In genomic region chr11:35082322-35083180, GRCh38 we compare ENCODE assay signal across 8 cellular contexts. TPM values are rescaled to one million over a fixed set of nuclear protein-coding genes. Genes with fewer than 3 reads are reported as not detected.
DNase-seq lines count a peak whose midpoint lies in the region; ATAC-seq and TF ChIP-seq lines count a peak whose summit lies in the region.

No MANE protein-coding gene starts in this region.

- peak overlapping the region; percentile 89 for H3K14ac ChIP-seq in IMR-90 (replicated peaks; ENCODE audit: low read depth, low read length)

- DNase-seq in ELR (ENCODE audit: low read depth) (peak; percentile 96), IMR-90 (peak; percentile 83), endothelial cell (ENCODE audit: low spot score) (no peak)
- DNase-seq in activated CD4-positive, alpha-beta T cell treated with anti-CD3 and anti-CD28 coated beads for 48 hours: peak; percentile 83
- DNase-seq in stimulated activated effector memory CD8-positive, alpha-beta T cell treated with anti-CD3 and anti-CD28 coated beads, Interleukin-12 subunit alpha, Interleukin-12 subunit beta, amount 100 ng/mL, for 72 hours (ENCODE audit: low spot score in 2 of 2): peak; percentile 51 to 82

- ATAC-seq in GM21737 (IDR thresholded peaks at IDR 0.05; ENCODE audit: unreplicated experiment): peak; percentile 66
- peak; percentile 91 for ATAC-seq in IMR-90 (ENCODE audit: low read depth)
- peak; percentile 87 for ATAC-seq in stimulated activated effector memory CD8-positive, alpha-beta T cell treated with anti-CD3 and anti-CD28 coated beads, Interleukin-12 subunit alpha, Interleukin-12 subunit beta, amount 100 ng/mL, for 72 hours

- H4K5ac ChIP-seq in IMR-90 (ENCODE audit: low read depth, low read length): peak overlapping the region; percentile 83

- peak overlapping the region; percentile 96 for H3K4ac ChIP-seq in IMR-90 (ENCODE audit: low read depth, low read length)

- peak overlapping the region; percentile 98 for H3K23ac ChIP-seq in IMR-90 (ENCODE audit: low read depth, low read length)

- H3K27me3 ChIP-seq in IMR-90 (ENCODE audit: control insufficient read depth, insufficient read depth, low read length): no peaks in the 10 kb centered on the region

- H3K4me1 ChIP-seq in IMR-90 (ENCODE audit: control insufficient read depth, insufficient read depth, low read length) (peaks cover 21% of the 10 kb centered on the region), mesodermal cell (ENCODE audit: control insufficient read depth, insufficient read depth, low read length, poor library complexity, severe bottlenecking) (peaks cover 18% of the 10 kb centered on the region)

- H2BK120ac ChIP-seq in IMR-90 (ENCODE audit: low read depth, low read length): peak overlapping the region; percentile 99

- dilution Hi-C loops in IMR-90 (cut with HindIII; ENCODE audit: low sequenced_read_pairs, unreplicated experiment): no loop called here

- H4K20me1 ChIP-seq in IMR-90 (ENCODE audit: insufficient read depth, low read length): no peaks in the 10 kb centered on the region

- no peaks in the 10 kb centered on the region for H3K36me3 ChIP-seq in IMR-90 (ENCODE audit: control insufficient read depth, insufficient read depth, low read length)
- H3K36me3 ChIP-seq in mesodermal cell (ENCODE audit: control insufficient read depth, insufficient read depth, low read length): no peaks in the 10 kb centered on the region

- H3K9me1 ChIP-seq in IMR-90 (ENCODE audit: insufficient read depth, low read length): peaks cover 20% of the 10 kb centered on the region

- peak overlapping the region; percentile 3; the same call in 1 of the 2 replicates for H3K9ac ChIP-seq in IMR-90 (ENCODE audit: low read depth, low read length)

- H2BK15ac ChIP-seq in IMR-90 (ENCODE audit: low read depth, low read length): peak overlapping the region; percentile 49; the same call in 2 of the 3 replicates

- peak overlapping the region; percentile 65 for H2AK5ac ChIP-seq in IMR-90 (ENCODE audit: low read depth, low read length)

- H3K36me3 Mint-ChIP-seq in dendritic cell treated with granulocyte-macrophage colony-stimulating factor and Interleukin-4, amounts not matched to agents 40 ng/mL and 50 ng/mL, for 4 days (ENCODE audit: low read depth): no peaks in the 10 kb centered on the region
- peaks cover 12% of the 10 kb centered on the region for H3K36me3 Mint-ChIP-seq in stimulated activated effector memory CD8-positive, alpha-beta T cell treated with anti-CD3 and anti-CD28 coated beads, Interleukin-12 subunit alpha, Interleukin-12 subunit beta, amount 100 ng/mL, for 72 hours
- peaks cover 7% of the 10 kb centered on the region for H3K36me3 Mint-ChIP-seq in endothelial cell (ENCODE audit: low read depth, unreplicated experiment)

- intact Hi-C loops in IMR-90 (cut with micrococcal nuclease): loop anchor here (2.0 to 5.0 kb wide), 2 partner anchors 56 to 70 kb away; partner anchors contain the start of gene CD44
- intact Hi-C loops in dendritic cell treated with granulocyte-macrophage colony-stimulating factor and Interleukin-4, amounts not matched to agents 40 ng/mL and 50 ng/mL, for 4 days (cut with micrococcal nuclease): loop anchor here (2.0 to 10.0 kb wide), 7 partner anchors 35 to 232 kb away; partner anchors contain the start of gene CD44

- H4K8ac ChIP-seq in IMR-90 (ENCODE audit: low read depth in 2 of 2, low read length in 2 of 2): peak overlapping the region in 1 of 2 experiments; percentile 86; a peak in 2 of 4 replicates

- peak overlapping the region; percentile 59 for H2AK9ac ChIP-seq in IMR-90 (replicated peaks; ENCODE audit: low read depth, low read length, poor library complexity)

- peak overlapping the region; percentile 91 for H2BK5ac ChIP-seq in IMR-90 (ENCODE audit: low read depth, low read length, poor library complexity, severe bottlenecking)

- WGBS in IMR-90 (ENCODE audit: extremely low coverage in 2 of 2, insufficient read length in 1 of 2), 2 experiments: 66% methylated on average over 3 of the region's 15 CpGs; no CpG with 5 or more reads in 1 of the 2 experiments
- 93 to 100% methylated on average over 3 to 12 of the region's 15 CpGs for WGBS in mesodermal cell (ENCODE audit: insufficient coverage in 2 of 2), 2 experiments

- peak overlapping the region; percentile 59 for H3K56ac ChIP-seq in IMR-90 (ENCODE audit: extremely low read depth, insufficient read depth, low read length)

- peak overlapping the region; percentile 71 for H3K4me3 Mint-ChIP-seq in dendritic cell treated with granulocyte-macrophage colony-stimulating factor and Interleukin-4, amounts not matched to agents 40 ng/mL and 50 ng/mL, for 4 days
- H3K4me3 Mint-ChIP-seq in stimulated activated effector memory CD8-positive, alpha-beta T cell treated with anti-CD3 and anti-CD28 coated beads, Interleukin-12 subunit alpha, Interleukin-12 subunit beta, amount 100 ng/mL, for 72 hours: peak overlapping the region; percentile 66
- H3K4me3 Mint-ChIP-seq in endothelial cell (ENCODE audit: unreplicated experiment): no peak overlapping the region

- POLR2A ChIA-PET in IMR-90 (lab: Charles Lee; ENCODE audit: unreplicated experiment): no interaction called here

- H3K27ac Mint-ChIP-seq in dendritic cell treated with granulocyte-macrophage colony-stimulating factor and Interleukin-4, amounts not matched to agents 40 ng/mL and 50 ng/mL, for 4 days: peak overlapping the region; percentile 99
- peak overlapping the region; percentile 93 for H3K27ac Mint-ChIP-seq in stimulated activated effector memory CD8-positive, alpha-beta T cell treated with anti-CD3 and anti-CD28 coated beads, Interleukin-12 subunit alpha, Interleukin-12 subunit beta, amount 100 ng/mL, for 72 hours
- H3K27ac Mint-ChIP-seq in endothelial cell (ENCODE audit: unreplicated experiment): no peak overlapping the region

- no peaks in the 10 kb centered on the region for H3K27me3 Mint-ChIP-seq in dendritic cell treated with granulocyte-macrophage colony-stimulating factor and Interleukin-4, amounts not matched to agents 40 ng/mL and 50 ng/mL, for 4 days
- peaks cover 3% of the 10 kb centered on the region for H3K27me3 Mint-ChIP-seq in endothelial cell (ENCODE audit: unreplicated experiment)

- H3K9me3 Mint-ChIP-seq in dendritic cell treated with granulocyte-macrophage colony-stimulating factor and Interleukin-4, amounts not matched to agents 40 ng/mL and 50 ng/mL, for 4 days: no peaks in the 10 kb centered on the region
- no peaks in the 10 kb centered on the region for H3K9me3 Mint-ChIP-seq in stimulated activated effector memory CD8-positive, alpha-beta T cell treated with anti-CD3 and anti-CD28 coated beads, Interleukin-12 subunit alpha, Interleukin-12 subunit beta, amount 100 ng/mL, for 72 hours
- no peaks in the 10 kb centered on the region for H3K9me3 Mint-ChIP-seq in endothelial cell (ENCODE audit: unreplicated experiment)

- TF ChIP-seq POLR2A in IMR-90 (IDR thresholded peaks at IDR 0.05; ENCODE audit: low read depth, low read length): peak; percentile 32; the same call in 1 of the 2 replicates

- TF ChIP-seq CTCF in IMR-90 (conservative IDR thresholded peaks at IDR 0.05; ENCODE audit: low read depth, low read length) (no peak), endothelial cell (IDR thresholded peaks at IDR 0.05; ENCODE audit: unreplicated experiment) (no peak)

- H3K27ac ChIP-seq in IMR-90 (ENCODE audit: insufficient read depth, low read length): peak overlapping the region; percentile 60
- peak overlapping the region; percentile 77 for H3K27ac ChIP-seq in mesodermal cell (ENCODE audit: low read depth, low read length, severe bottlenecking)

- H2AFZ ChIP-seq in IMR-90 (replicated peaks; ENCODE audit: low read length, poor library complexity): peak overlapping the region; percentile 91

- in situ Hi-C loops in IMR-90 (cut with MboI; ENCODE audit: low sequenced_read_pairs): no loop called here

- no peaks in the 10 kb centered on the region for H3K9me3 ChIP-seq in IMR-90 (ENCODE audit: control insufficient read depth, insufficient read depth, low read length)
- no peaks in the 10 kb centered on the region for H3K9me3 ChIP-seq in mesodermal cell (ENCODE audit: control insufficient read depth, low read length)

- peak overlapping the region; percentile 73 for H3K4me2 ChIP-seq in IMR-90 (ENCODE audit: low read depth, low read length)

- peak overlapping the region; percentile 79 for H3K18ac ChIP-seq in IMR-90 (ENCODE audit: low read depth, low read length)

- no peak overlapping the region for H3K4me3 ChIP-seq in IMR-90 (ENCODE audit: insufficient read depth, low read depth, low read length)
- H3K4me3 ChIP-seq in mesodermal cell (ENCODE audit: extremely low read depth, insufficient read depth, low read length, poor library complexity, severe bottlenecking): no peak overlapping the region

- peak; percentile 19; the same call in 1 of the 2 replicates for TF ChIP-seq RAD21 in IMR-90 (IDR thresholded peaks at IDR 0.05; ENCODE audit: low read length)

- BruUV-seq in IMR-90 (replicated peaks; lab: Mats Ljungman, UMichigan): no TSS peak

- peaks cover 0 to 30% of the 10 kb centered on the region in 2 experiments; a peak in 2 of 4 replicates for H3K79me1 ChIP-seq in IMR-90 (ENCODE audit: low read depth in 1 of 2, low read length in 2 of 2)

- H2BK20ac ChIP-seq in IMR-90 (ENCODE audit: low read depth, low read length): peak overlapping the region; percentile 99

- CTCF ChIA-PET in IMR-90 (lab: Yijun Ruan, JAX): no interaction called here

- H4K91ac ChIP-seq in IMR-90 (ENCODE audit: insufficient read depth, low read depth, low read length): peak overlapping the region; percentile 86

- H3K4me1 Mint-ChIP-seq in dendritic cell treated with granulocyte-macrophage colony-stimulating factor and Interleukin-4, amounts not matched to agents 40 ng/mL and 50 ng/mL, for 4 days (ENCODE audit: low read depth): peaks cover 79% of the 10 kb centered on the region
- peaks cover 82% of the 10 kb centered on the region for H3K4me1 Mint-ChIP-seq in stimulated activated effector memory CD8-positive, alpha-beta T cell treated with anti-CD3 and anti-CD28 coated beads, Interleukin-12 subunit alpha, Interleukin-12 subunit beta, amount 100 ng/mL, for 72 hours
- peaks cover 10% of the 10 kb centered on the region for H3K4me1 Mint-ChIP-seq in endothelial cell (ENCODE audit: unreplicated experiment)

TF ChIP-seq in IMR-90, 13 proteins besides CTCF, POLR2A, EP300 and RAD21 (continues in another document):
- peak; percentile 64; the same call in 1 of the 2 replicates for TF ChIP-seq MAZ (IDR thresholded peaks at IDR 0.05; ENCODE audit: borderline replicate concordance, low read depth, low read length)
- TF ChIP-seq MXI1 (IDR thresholded peaks at IDR 0.05; ENCODE audit: borderline replicate concordance, low read depth, low read length): peak; percentile 70; the same call in 1 of the 2 replicates
- no peak for TF ChIP-seq NFE2L2 (IDR thresholded peaks at IDR 0.05; ENCODE audit: low read depth, low read length)
- no peak for TF ChIP-seq RCOR1 (IDR thresholded peaks at IDR 0.05; ENCODE audit: insufficient replicate concordance, low read length)
- peak; percentile 40; the same call in 1 of the 2 replicates for TF ChIP-seq FOS (IDR thresholded peaks at IDR 0.05; ENCODE audit: low read depth, low read length)

RNA-seq across cellular contexts. Expression of gene CD44, which starts 56.4 kb away (rescaled TPM):
- 341 and 357 TPM in 2 replicates for total RNA-seq in IMR-90 (2012; rRNA removed)
- 947 and 1,094 TPM in 2 replicates for polyA plus RNA-seq in IMR-90 (2012; rRNA removed)
- polyA plus RNA-seq in IMR-90 (2012; cell fraction: cytosol; rRNA removed): 502 and 1,091 TPM in 2 replicates
- polyA plus RNA-seq in IMR-90 (2012; cell fraction: nucleus; rRNA removed; ENCODE audit: low replicate concordance): 461 and 652 TPM in 2 replicates
- polyA plus RNA-seq in mesodermal cell (2013, experiment 1 of 2): 265 TPM
- 248 TPM for polyA plus RNA-seq in mesodermal cell (2013, experiment 2 of 2)
- total RNA-seq in endothelial cell (ENCODE audit: unreplicated experiment): 155 TPM
